12 cellular contexts compared by ENCODE assay signal in genomic region chr2:227374158-227374557, GRCh38. TPM values are rescaled to one million over a fixed set of nuclear protein-coding genes. Genes with fewer than 3 reads are reported as not detected.
A peak's percentile ranks its signal among the peaks of the same experiment; 100 is the strongest.
DNase-seq lines count a peak whose midpoint lies in the region; ATAC-seq and TF ChIP-seq lines count a peak whose summit lies in the region.
"Had no signal": no experiment of that assay in that cellular context is flagged by ENCODE, and none has a peak within 500 bp of the region (broad histone marks: within the 10 kb centered on the region; RNA-seq: fewer than 3 reads in every experiment).

No MANE protein-coding gene starts in this region.

- H3K9me3 Mint-ChIP-seq in activated naive CD8-positive, alpha-beta T cell treated with anti-CD3 and anti-CD28 coated beads, Interleukin-2, amount 10 ng/mL, durations not matched to agents 7 days and 5 days = no peaks in the 10 kb centered on the region

- no peak for TF ChIP-seq EP300 in suprapubic skin (IDR thresholded peaks at IDR 0.05)

- no peaks in the 10 kb centered on the region for H3K36me3 Mint-ChIP-seq in activated naive CD8-positive, alpha-beta T cell treated with anti-CD3 and anti-CD28 coated beads, Interleukin-2, amount 10 ng/mL, durations not matched to agents 7 days and 5 days

- TF ChIP-seq CTCF in suprapubic skin (IDR thresholded peaks at IDR 0.05) = no peak

- H3K4me3 Mint-ChIP-seq in activated naive CD8-positive, alpha-beta T cell treated with anti-CD3 and anti-CD28 coated beads, Interleukin-2, amount 10 ng/mL, durations not matched to agents 7 days and 5 days = no peak overlapping the region

- DNase-seq in NCI-H69 (lab: John Stamatoyannopoulos, UW) (peak; percentile 5), suprapubic skin (ENCODE audit: low spot score in 2 of 2) (no peak)
- DNase-seq in activated naive CD8-positive, alpha-beta T cell treated with anti-CD3 and anti-CD28 coated beads, Interleukin-2, amount 10 ng/mL, durations not matched to agents 7 days and 5 days = no peak
- peak; percentile 14 for DNase-seq in stimulated activated CD4-positive, alpha-beta T cell treated with anti-CD3 and anti-CD28 coated beads, Interleukin-2, amount 100 ng/mL, for 4 hours (ENCODE audit: low read depth)
- DNase-seq: left ventricle myocardium inferior, NCI-H187 treated with DMSO at 0.1 percent for 48 hours, SHP77, testis had no signal

- no peak for TF ChIP-seq POLR2A in suprapubic skin (IDR thresholded peaks at IDR 0.05)

- H3K4me3 ChIP-seq in suprapubic skin = no peak overlapping the region
- H3K4me3 ChIP-seq: left ventricle myocardium inferior, testis had no signal

- no peaks in the 10 kb centered on the region for H3K4me1 ChIP-seq in suprapubic skin
- H3K4me1 ChIP-seq: left ventricle myocardium inferior, testis had no signal

- H3K36me3 ChIP-seq in suprapubic skin = no peaks in the 10 kb centered on the region
- H3K36me3 ChIP-seq: left ventricle myocardium inferior had no signal

- H3K27ac ChIP-seq in suprapubic skin = no peak overlapping the region
- H3K27ac ChIP-seq: left ventricle myocardium inferior, testis had no signal

- no peaks in the 10 kb centered on the region for H3K9me3 ChIP-seq in suprapubic skin
- H3K9me3 ChIP-seq: left ventricle myocardium inferior, testis had no signal

- H3K4me1 Mint-ChIP-seq in activated naive CD8-positive, alpha-beta T cell treated with anti-CD3 and anti-CD28 coated beads, Interleukin-2, amount 10 ng/mL, durations not matched to agents 7 days and 5 days = peaks cover 3% of the 10 kb centered on the region

- 58% methylated on average over 6 of the region's 6 CpGs for WGBS in suprapubic skin

- H3K27me3 ChIP-seq in suprapubic skin = no peaks in the 10 kb centered on the region
- H3K27me3 ChIP-seq: testis had no signal

- peak; percentile 81 for ATAC-seq in GM21786 (IDR thresholded peaks at IDR 0.05; ENCODE audit: unreplicated experiment)
- ATAC-seq in activated naive CD8-positive, alpha-beta T cell treated with anti-CD3 and anti-CD28 coated beads, Interleukin-2, amount 10 ng/mL, durations not matched to agents 7 days and 5 days (ENCODE audit: low read depth) = peak; percentile 75
- ATAC-seq in GM21619 (IDR thresholded peaks at IDR 0.05; ENCODE audit: unreplicated experiment) = no peak
- no peak for ATAC-seq in HG02588 (IDR thresholded peaks at IDR 0.05; ENCODE audit: unreplicated experiment)

- H3K27me3 Mint-ChIP-seq in activated naive CD8-positive, alpha-beta T cell treated with anti-CD3 and anti-CD28 coated beads, Interleukin-2, amount 10 ng/mL, durations not matched to agents 7 days and 5 days = peaks cover 6% of the 10 kb centered on the region

- H3K27ac Mint-ChIP-seq in activated naive CD8-positive, alpha-beta T cell treated with anti-CD3 and anti-CD28 coated beads, Interleukin-2, amount 10 ng/mL, durations not matched to agents 7 days and 5 days = no peak overlapping the region

- POLR2A ChIA-PET in activated naive CD8-positive, alpha-beta T cell treated with anti-CD3 and anti-CD28 coated beads, Interleukin-2, amount 10 ng/mL, durations not matched to agents 7 days and 5 days (lab: Charles Lee) = no interaction called here

RNA-seq across cellular contexts. Expression of gene TM4SF20, which starts 4.9 kb away (rescaled TPM):
- not detected for total RNA-seq in activated naive CD8-positive, alpha-beta T cell treated with anti-CD3 and anti-CD28 coated beads, Interleukin-2, amount 10 ng/mL, durations not matched to agents 7 days and 5 days
- total RNA-seq in suprapubic skin = under 1 TPM in 1 of 4 donors, not detected in 3; 0.42 TPM
- total RNA-seq: epithelial cell of proximal tubule, left ventricle myocardium inferior had no signal

RNA-seq across cellular contexts. Expression of gene SCYGR1, which starts 13.6 kb away (rescaled TPM):
- total RNA-seq in activated naive CD8-positive, alpha-beta T cell treated with anti-CD3 and anti-CD28 coated beads, Interleukin-2, amount 10 ng/mL, durations not matched to agents 7 days and 5 days = not detected
- total RNA-seq in suprapubic skin = not detected
- total RNA-seq: epithelial cell of proximal tubule, left ventricle myocardium inferior, testis had no signal

RNA-seq across cellular contexts. Expression of gene MFF, which starts 49.1 kb away (rescaled TPM):
- 10 to 100 TPM; 63.5 to 64.7 TPM for total RNA-seq in activated naive CD8-positive, alpha-beta T cell treated with anti-CD3 and anti-CD28 coated beads, Interleukin-2, amount 10 ng/mL, durations not matched to agents 7 days and 5 days
- 100 to 1,000 TPM in 2 of 4 donors, 10 to 100 TPM in 2; 89.8 to 157 (median 103) TPM for total RNA-seq in suprapubic skin

Comparison
In these comparisons a context has a peak if more than half of its experiments do, and no peak if none do; other contexts are left out.
1. ATAC-seq: peak in GM21786 (single experiment) and activated naive CD8-positive, alpha-beta T cell treated with anti-CD3 and anti-CD28 coated beads, Interleukin-2, amount 10 ng/mL, durations not matched to agents 7 days and 5 days (single experiment); none in GM21619 (single experiment) and HG02588 (single experiment).
2. DNase-seq: peak in NCI-H69 (single experiment) and stimulated activated CD4-positive, alpha-beta T cell treated with anti-CD3 and anti-CD28 coated beads, Interleukin-2, amount 100 ng/mL, for 4 hours (single experiment); none in activated naive CD8-positive, alpha-beta T cell treated with anti-CD3 and anti-CD28 coated beads, Interleukin-2, amount 10 ng/mL, durations not matched to agents 7 days and 5 days (single experiment) and suprapubic skin (0 of 2).